15 cellular contexts compared by ENCODE assay signal in the genomic region with DNA sequence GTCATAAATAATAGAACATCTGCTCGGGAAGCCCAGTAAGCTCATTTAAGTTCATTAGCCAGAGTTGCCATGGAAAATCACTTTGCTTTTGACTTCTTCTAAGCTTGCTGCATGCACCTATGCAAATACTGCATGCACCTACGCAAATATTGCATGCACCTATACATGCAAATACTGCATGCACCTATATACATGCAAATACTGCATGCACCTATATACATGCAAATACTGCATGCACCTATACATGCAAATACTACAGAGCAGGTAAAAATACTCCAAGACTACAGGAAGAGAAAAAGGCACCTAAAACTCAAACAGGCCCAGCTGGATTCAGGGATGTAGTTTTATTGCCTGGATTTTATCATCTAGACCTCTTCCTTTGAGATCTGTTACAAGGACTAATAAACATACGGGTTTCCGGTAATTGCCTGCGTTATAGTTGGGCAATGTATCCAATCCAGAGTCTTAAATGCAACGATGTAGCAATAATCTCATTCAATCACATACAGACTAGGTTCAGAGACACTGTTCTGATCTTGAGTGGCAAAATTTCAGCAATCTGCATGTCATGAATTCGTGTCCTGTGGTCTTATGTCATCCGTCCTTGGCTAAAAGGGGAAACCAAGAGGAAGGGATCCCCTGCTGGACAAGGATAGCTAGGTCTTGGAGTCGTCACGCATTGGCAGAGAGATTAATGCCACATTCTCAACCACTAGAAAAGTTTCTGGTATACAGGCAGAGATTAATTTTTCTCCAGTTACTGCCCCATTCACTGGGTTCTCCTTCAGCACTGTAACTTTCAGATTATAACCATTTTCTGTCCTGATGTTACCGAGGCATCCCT.
A peak's percentile ranks its signal among the peaks of the same experiment; 100 is the strongest.
DNase-seq lines count a peak whose midpoint lies in the region; ATAC-seq, FAIRE-seq and TF ChIP-seq lines count a peak whose summit lies in the region.
"Had no signal": no experiment of that assay in that cellular context is flagged by ENCODE, and none has a peak within 500 bp of the region (broad histone marks: within the 10 kb centered on the region; RNA-seq: fewer than 3 reads in every experiment).

No MANE protein-coding gene starts in this region.

- H3K4me3 ChIP-seq in BE2C (ENCODE audit: low read depth, low read length) (peak overlapping the region; percentile 61), H7 (ENCODE audit: insufficient read depth, low read depth, low read length) (no peak overlapping the region), bronchial epithelial cell (ENCODE audit: low read depth, low read length) (no peak overlapping the region), tibial nerve (no peak overlapping the region)
- H3K4me3 ChIP-seq: A549, HAP-1, SJSA1 had no signal

- TF ChIP-seq CTCF in BE2C (IDR thresholded peaks at IDR 0.05; ENCODE audit: low read depth, low read length), result peak; percentile 84
- TF ChIP-seq CTCF in bronchial epithelial cell (IDR thresholded peaks at IDR 0.05; ENCODE audit: insufficient read depth, low read length, severe bottlenecking), result no peak
- no peak for TF ChIP-seq CTCF in tibial nerve (IDR thresholded peaks at IDR 0.05)

- H3K4me1 ChIP-seq in BE2C (peaks cover 8% of the 10 kb centered on the region; the same call in 1 of the 2 replicates), tibial nerve (no peaks in the 10 kb centered on the region)
- H3K4me1 ChIP-seq: A549, HAP-1, SJSA1 had no signal

- no peak for TF ChIP-seq POLR2A in tibial nerve (IDR thresholded peaks at IDR 0.05)

- H3K27me3 ChIP-seq in BE2C (no peaks in the 10 kb centered on the region), H7 (ENCODE audit: control insufficient read depth, insufficient read depth, low read length) (no peaks in the 10 kb centered on the region), bronchial epithelial cell (ENCODE audit: control insufficient read depth, insufficient read depth, low read length) (no peaks in the 10 kb centered on the region), tibial nerve (no peaks in the 10 kb centered on the region)
- H3K27me3 ChIP-seq: SJSA1 had no signal

- no peak overlapping the region for H3K27ac ChIP-seq in tibial nerve
- H3K27ac ChIP-seq: A549, C4-2B, SJSA1 had no signal

- peaks cover 5% of the 10 kb centered on the region; the same call in 1 of the 2 replicates for H3K9me3 ChIP-seq in BE2C
- H3K9me3 ChIP-seq in tibial nerve, result peaks cover 0 to 7% (median 0%) of the 10 kb centered on the region in 4 donors
- H3K9me3 ChIP-seq: A549, HAP-1, SJSA1 had no signal

- H3K36me3 ChIP-seq in BE2C (no peaks in the 10 kb centered on the region), H7 (replicated peaks; ENCODE audit: control insufficient read depth, insufficient read depth, low read length) (no peaks in the 10 kb centered on the region), bronchial epithelial cell (ENCODE audit: control insufficient read depth, insufficient read depth, low read length) (no peaks in the 10 kb centered on the region), tibial nerve (no peaks in the 10 kb centered on the region)
- H3K36me3 ChIP-seq: HAP-1, SJSA1 had no signal

- DNase-seq in BE2C, result peak; percentile 34
- peak; percentile 43 for DNase-seq in H7
- DNase-seq in NCI-H82 treated with DMSO at 0.1 percent for 48 hours (lab: John Stamatoyannopoulos, UW; ENCODE audit: unreplicated experiment), result peak; percentile 71
- DNase-seq in bronchial epithelial cell (ENCODE audit: low read depth), result no peak
- DNase-seq in tibial nerve (ENCODE audit: low spot score in 2 of 2), result no peak
- no peak for DNase-seq in left lobe of liver (ENCODE audit: low spot score)
- DNase-seq in stimulated activated CD4-positive, alpha-beta T cell treated with anti-CD3 and anti-CD28 coated beads, Interleukin-4, amount 100 ng/mL, for 24 hours, result no peak
- DNase-seq: NCI-H1436, NCI-H2081, NCI-H2227 treated with DMSO at 0.1 percent for 48 hours, PC-3 had no signal

- no peak for ATAC-seq in left lobe of liver
- ATAC-seq: A549, PC-3 had no signal

- TF ChIP-seq EP300 in tibial nerve (IDR thresholded peaks at IDR 0.05), result no peak

- FAIRE-seq in bronchial epithelial cell (lab: Jason Lieb, UNC), result peak; percentile 47
- FAIRE-seq: A549 had no signal

- 75 to 79% methylated on average over 11 of the region's 11 CpGs for WGBS in tibial nerve, 2 donors

Comparison
In these comparisons a context has a peak if more than half of its experiments do, and no peak if none do; other contexts are left out.
1. DNase-seq: peak in BE2C (single experiment), H7 (single experiment) and NCI-H82 treated with DMSO at 0.1 percent for 48 hours (single experiment); none in bronchial epithelial cell (single experiment), tibial nerve (0 of 2), left lobe of liver (single experiment) and stimulated activated CD4-positive, alpha-beta T cell treated with anti-CD3 and anti-CD28 coated beads, Interleukin-4, amount 100 ng/mL, for 24 hours (single experiment).